ENCODE assay signal across 9 cellular contexts in the genomic region with DNA sequence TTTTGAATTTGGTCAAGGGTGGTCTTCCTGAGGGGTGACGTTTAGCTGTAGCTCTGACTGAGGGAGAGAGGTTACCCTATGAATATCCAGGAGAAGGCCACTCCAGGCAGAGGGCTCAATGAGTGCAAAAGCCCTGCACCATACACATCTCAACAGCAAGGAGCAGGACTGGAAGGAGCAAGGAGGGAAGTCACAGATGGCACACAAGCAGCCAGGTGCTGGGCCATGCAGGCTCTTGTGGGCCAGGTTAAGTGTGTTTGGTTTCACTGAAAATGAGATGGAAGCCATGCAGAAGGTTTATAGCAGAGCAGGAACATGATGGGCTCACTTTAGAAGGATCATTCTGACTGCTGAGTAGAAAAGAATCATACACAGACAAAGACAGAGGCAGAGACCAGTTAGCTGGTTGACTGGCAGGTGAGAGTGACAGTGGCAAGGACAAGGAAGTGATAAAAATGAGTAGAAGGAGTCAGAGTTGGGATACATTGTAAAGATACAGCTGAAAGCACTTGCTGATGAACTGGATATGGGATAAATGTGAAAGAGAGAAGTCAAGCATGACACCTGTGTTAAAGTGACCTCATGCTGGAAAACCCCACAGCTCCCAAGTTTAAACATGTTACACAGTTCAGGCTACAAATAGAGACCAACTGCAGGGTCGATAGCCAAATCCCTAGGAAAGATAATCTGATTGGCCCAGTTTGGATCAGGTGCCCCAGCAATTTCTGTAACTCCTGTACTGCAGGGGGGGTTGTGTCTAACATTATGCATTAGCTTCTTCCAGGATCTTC.
DNase-seq lines count a peak whose midpoint lies in the region; ATAC-seq and TF ChIP-seq lines count a peak whose summit lies in the region.
"Had no signal": no experiment of that assay in that cellular context is flagged by ENCODE, and none has a peak within 500 bp of the region (broad histone marks: within the 10 kb centered on the region; RNA-seq: fewer than 3 reads in every experiment).

No MANE protein-coding gene starts in this region.

- H3K4me3 ChIP-seq in choroid plexus epithelial cell (ENCODE audit: low read depth, low read length) = no peak overlapping the region
- no peak overlapping the region for H3K4me3 ChIP-seq in endodermal cell (ENCODE audit: low read length)

- peaks cover 19% of the 10 kb centered on the region for H3K9me3 Mint-ChIP-seq in activated CD4-positive, alpha-beta memory T cell treated with anti-CD3 and anti-CD28 coated beads for 36 hours
- H3K9me3 Mint-ChIP-seq in endodermal cell = peaks cover 13% of the 10 kb centered on the region

- ATAC-seq in GM21447 (IDR thresholded peaks at IDR 0.05; ENCODE audit: unreplicated experiment) = peak; percentile 66
- ATAC-seq in HG03469 (IDR thresholded peaks at IDR 0.05; ENCODE audit: unreplicated experiment) = peak; percentile 41

- H3K4me1 Mint-ChIP-seq in activated CD4-positive, alpha-beta memory T cell treated with anti-CD3 and anti-CD28 coated beads for 36 hours (ENCODE audit: low read depth) = no peaks in the 10 kb centered on the region
- H3K4me1 Mint-ChIP-seq in endodermal cell = no peaks in the 10 kb centered on the region

- H3K27ac ChIP-seq in endodermal cell (ENCODE audit: low read depth, low read length) = no peak overlapping the region

- H3K4me1 ChIP-seq in endodermal cell (ENCODE audit: control insufficient read depth, insufficient read depth, low read length) = no peaks in the 10 kb centered on the region

- no peak overlapping the region for H3K4me3 Mint-ChIP-seq in activated CD4-positive, alpha-beta memory T cell treated with anti-CD3 and anti-CD28 coated beads for 36 hours
- no peak overlapping the region for H3K4me3 Mint-ChIP-seq in endodermal cell

- H3K27ac Mint-ChIP-seq in activated CD4-positive, alpha-beta memory T cell treated with anti-CD3 and anti-CD28 coated beads for 36 hours = no peak overlapping the region
- no peak overlapping the region for H3K27ac Mint-ChIP-seq in endodermal cell

- H3K9ac ChIP-seq in endodermal cell (ENCODE audit: extremely low read depth, low read length, poor library complexity, severe bottlenecking) = no peak overlapping the region

- no peaks in the 10 kb centered on the region for H3K27me3 ChIP-seq in endodermal cell (ENCODE audit: control insufficient read depth, insufficient read depth, low read length, poor library complexity, severe bottlenecking)

- H3K36me3 ChIP-seq in endodermal cell (ENCODE audit: control insufficient read depth, insufficient read depth, low read length) = no peaks in the 10 kb centered on the region

- WGBS in endodermal cell (ENCODE audit: insufficient coverage in 1 of 2, insufficient read length in 1 of 2), 2 experiments = 80 to 81% methylated on average over 1 to 2 of the region's 2 CpGs

- TF ChIP-seq CTCF in choroid plexus epithelial cell (conservative IDR thresholded peaks at IDR 0.05; ENCODE audit: low read depth, low read length) (no peak), endodermal cell (conservative IDR thresholded peaks at IDR 0.05) (no peak)

- CTCF ChIA-PET in activated CD4-positive, alpha-beta memory T cell treated with anti-CD3 and anti-CD28 coated beads for 36 hours (lab: Charles Lee) = no interaction called here

- DNase-seq in Daoy (ENCODE audit: low read depth) = peak; percentile 48
- DNase-seq in choroid plexus epithelial cell (ENCODE audit: low read depth) = peak; percentile 23
- no peak for DNase-seq in activated CD4-positive, alpha-beta memory T cell treated with anti-CD3 and anti-CD28 coated beads for 36 hours
- DNase-seq in GOT3 (lab: John Stamatoyannopoulos, UW) = no peak
- DNase-seq in endodermal cell = no peak
- DNase-seq in erythroblast (lab: John Stamatoyannopoulos, UW) = no peak
- DNase-seq: hypothalamus had no signal

- intact Hi-C loops in activated CD4-positive, alpha-beta memory T cell treated with anti-CD3 and anti-CD28 coated beads for 36 hours (cut with micrococcal nuclease) = no loop called here

- no peaks in the 10 kb centered on the region for H3K27me3 Mint-ChIP-seq in activated CD4-positive, alpha-beta memory T cell treated with anti-CD3 and anti-CD28 coated beads for 36 hours
- H3K27me3 Mint-ChIP-seq in endodermal cell (ENCODE audit: insufficient read depth) = no peaks in the 10 kb centered on the region

- peaks cover 9% of the 10 kb centered on the region for H3K9me3 ChIP-seq in endodermal cell (ENCODE audit: control insufficient read depth, low read length)

- H3K36me3 Mint-ChIP-seq in activated CD4-positive, alpha-beta memory T cell treated with anti-CD3 and anti-CD28 coated beads for 36 hours = no peaks in the 10 kb centered on the region
- no peaks in the 10 kb centered on the region for H3K36me3 Mint-ChIP-seq in endodermal cell (ENCODE audit: low read depth)

- no peak for TF ChIP-seq POLR2A in erythroblast (IDR thresholded peaks at IDR 0.05; ENCODE audit: low read length)

- POLR2A ChIA-PET in activated CD4-positive, alpha-beta memory T cell treated with anti-CD3 and anti-CD28 coated beads for 36 hours (lab: Charles Lee) = no interaction called here

Comparison
In these comparisons a context has a peak if more than half of its experiments do, and no peak if none do; other contexts are left out.
1. DNase-seq: peak in Daoy (single experiment) and choroid plexus epithelial cell (single experiment); none in activated CD4-positive, alpha-beta memory T cell treated with anti-CD3 and anti-CD28 coated beads for 36 hours (single experiment), GOT3 (single experiment), endodermal cell (single experiment) and erythroblast (0 of 2).